In genomic region chr9:93465853-93466252, GRCh38 we compare ENCODE assay signal across 18 cellular contexts. TPM values are rescaled to one million over a fixed set of nuclear protein-coding genes. Genes with fewer than 3 reads are reported as not detected.
DNase-seq lines count a peak whose midpoint lies in the region; ATAC-seq, FAIRE-seq and TF ChIP-seq lines count a peak whose summit lies in the region.
"Had no signal": no experiment of that assay in that cellular context is flagged by ENCODE, and none has a peak within 500 bp of the region (broad histone marks: within the 10 kb centered on the region; RNA-seq: fewer than 3 reads in every experiment).

No MANE protein-coding gene starts in this region.

- peaks cover 0 to 2% of the 10 kb centered on the region in 2 experiments; a peak in 1 of 5 replicates for H3K36me3 ChIP-seq in HepG2 (replicated peaks in 1 of 2; ENCODE audit: control insufficient read depth in 1 of 2, insufficient read depth in 2 of 2, low read length in 2 of 2)
- no peaks in the 10 kb centered on the region for H3K36me3 ChIP-seq in transverse colon

- peak overlapping the region; percentile 3 for H3K4me3 Mint-ChIP-seq in activated naive CD8-positive, alpha-beta T cell treated with anti-CD3 and anti-CD28 coated beads, Interleukin-2, amount 10 ng/mL, durations not matched to agents 7 days and 5 days
- no peak overlapping the region for H3K4me3 Mint-ChIP-seq in activated naive CD8-positive, alpha-beta T cell treated with anti-CD3 and anti-CD28 coated beads, Interleukin-2, amount 50 U/mL, for 24 hours
- no peak overlapping the region for H3K4me3 Mint-ChIP-seq in activated CD4-positive, alpha-beta memory T cell treated with anti-CD3 and anti-CD28 coated beads, Interleukin-2, amount 10 ng/mL, durations not matched to agents 7 days and 5 days
- H3K4me3 Mint-ChIP-seq: brain had no signal

- TF ChIP-seq CTCF in HepG2 (CRISPR knock-in tag; IDR thresholded peaks at IDR 0.05) (no peak), transverse colon (IDR thresholded peaks at IDR 0.05) (no peak)

- in situ Hi-C loops in HepG2 (cut with HindIII; ENCODE audit: extremely low pct_ligation_motif_present, low pct_unique_long_range_greater_than_20kb) (no loop called here), transverse colon (cut with MboI; ENCODE audit: low pct_ligation_motif_present in 1 of 4, low pct_unique_long_range_greater_than_20kb in 1 of 4, low sequenced_read_pairs in 3 of 4) (no loop called here)

- H3K36me3 Mint-ChIP-seq in activated naive CD8-positive, alpha-beta T cell treated with anti-CD3 and anti-CD28 coated beads, Interleukin-2, amount 10 ng/mL, durations not matched to agents 7 days and 5 days = peaks cover 12% of the 10 kb centered on the region
- H3K36me3 Mint-ChIP-seq in activated naive CD8-positive, alpha-beta T cell treated with anti-CD3 and anti-CD28 coated beads, Interleukin-2, amount 50 U/mL, for 24 hours (ENCODE audit: low read depth) = peaks cover 19% of the 10 kb centered on the region
- peaks cover 32% of the 10 kb centered on the region for H3K36me3 Mint-ChIP-seq in activated CD4-positive, alpha-beta memory T cell treated with anti-CD3 and anti-CD28 coated beads, Interleukin-2, amount 10 ng/mL, durations not matched to agents 7 days and 5 days (ENCODE audit: low read depth)

- no peak for TF ChIP-seq RAD21 in HepG2 (CRISPR knock-in tag; IDR thresholded peaks at IDR 0.05)

- no peak overlapping the region for H2AFZ ChIP-seq in HepG2 (ENCODE audit: low read length)

- H3K27ac ChIP-seq in HepG2 (ENCODE audit: extremely low read length, insufficient read depth, low read length) = peak overlapping the region; percentile 68
- peak overlapping the region; percentile 87 to 91 (median 88) for H3K27ac ChIP-seq in transverse colon
- H3K27ac ChIP-seq: KMS-11 had no signal

- H3K9me3 ChIP-seq in HepG2 (ENCODE audit: low read length) (no peaks in the 10 kb centered on the region), transverse colon (no peaks in the 10 kb centered on the region)

- WGBS in HepG2 (ENCODE audit: low lambda C conversion rate) = 76% methylated on average over 6 of the region's 6 CpGs
- 91% methylated on average over 6 of the region's 6 CpGs; no CpG with 5 or more reads in 1 of the 2 donors for WGBS in transverse colon (ENCODE audit: low coverage in 1 of 2), 2 donors

- peak overlapping the region; percentile 32 for H3K27ac Mint-ChIP-seq in activated naive CD8-positive, alpha-beta T cell treated with anti-CD3 and anti-CD28 coated beads, Interleukin-2, amount 10 ng/mL, durations not matched to agents 7 days and 5 days
- H3K27ac Mint-ChIP-seq in activated naive CD8-positive, alpha-beta T cell treated with anti-CD3 and anti-CD28 coated beads, Interleukin-2, amount 50 U/mL, for 24 hours = no peak overlapping the region
- H3K27ac Mint-ChIP-seq in activated CD4-positive, alpha-beta memory T cell treated with anti-CD3 and anti-CD28 coated beads, Interleukin-2, amount 10 ng/mL, durations not matched to agents 7 days and 5 days = peak overlapping the region; percentile 88

- H3K4me3 ChIP-seq in HepG2 (replicated peaks in 1 of 3; ENCODE audit: insufficient read depth in 1 of 3, low read depth in 2 of 3, low read length in 3 of 3) (no peak overlapping the region), transverse colon (no peak overlapping the region)

- peaks cover 21% of the 10 kb centered on the region for H4K20me1 ChIP-seq in HepG2 (ENCODE audit: insufficient read depth, low read length)

- no peaks in the 10 kb centered on the region for H3K27me3 Mint-ChIP-seq in activated naive CD8-positive, alpha-beta T cell treated with anti-CD3 and anti-CD28 coated beads, Interleukin-2, amount 10 ng/mL, durations not matched to agents 7 days and 5 days
- no peaks in the 10 kb centered on the region for H3K27me3 Mint-ChIP-seq in activated naive CD8-positive, alpha-beta T cell treated with anti-CD3 and anti-CD28 coated beads, Interleukin-2, amount 50 U/mL, for 24 hours
- H3K27me3 Mint-ChIP-seq in activated CD4-positive, alpha-beta memory T cell treated with anti-CD3 and anti-CD28 coated beads, Interleukin-2, amount 10 ng/mL, durations not matched to agents 7 days and 5 days = no peaks in the 10 kb centered on the region
- H3K27me3 Mint-ChIP-seq: brain had no signal

- CTCF ChIA-PET in activated CD4-positive, alpha-beta memory T cell treated with anti-CD3 and anti-CD28 coated beads, Interleukin-2, amount 10 ng/mL, durations not matched to agents 7 days and 5 days (lab: Charles Lee) = interaction anchor here (1.0 to 3.4 kb wide), 3 partner anchors 10 to 100 kb away, joined by 3 to 20 read pairs (median 18); partner anchors contain the start of gene FAM120AOS
- CTCF ChIA-PET in HepG2 (lab: Yijun Ruan, JAX; ENCODE audit: low intra/inter-chr PET ratio, low total read pairs) = no interaction called here

- H3K9ac ChIP-seq in HepG2 (ENCODE audit: insufficient read depth, low read depth, low read length) = peak overlapping the region; percentile 13; the same call in 1 of the 2 replicates
- H3K9ac ChIP-seq: KMS-11 had no signal

- intact Hi-C loops in HepG2 (cut with micrococcal nuclease; ENCODE audit: unreplicated experiment) = no loop called here
- intact Hi-C loops in transverse colon (cut with DNase I; ENCODE audit: low total_unique reads) = no loop called here

- no peak for FAIRE-seq in HepG2 (lab: Jason Lieb, UNC)
- FAIRE-seq: GM12892 had no signal

- BruUV-seq in HepG2 (replicated peaks; lab: Mats Ljungman, UMichigan) = no TSS peak

- H3K4me2 ChIP-seq in HepG2 (ENCODE audit: low read depth, low read length) = no peak overlapping the region
- H3K4me2 ChIP-seq: KMS-11 had no signal

- DNase-seq in activated naive CD8-positive, alpha-beta T cell treated with anti-CD3 and anti-CD28 coated beads, Interleukin-2, amount 10 ng/mL, durations not matched to agents 7 days and 5 days = no peak
- DNase-seq in activated naive CD8-positive, alpha-beta T cell treated with anti-CD3 and anti-CD28 coated beads, Interleukin-2, amount 50 U/mL, for 24 hours = no peak
- no peak for DNase-seq in activated CD4-positive, alpha-beta memory T cell treated with anti-CD3 and anti-CD28 coated beads, Interleukin-2, amount 10 ng/mL, durations not matched to agents 7 days and 5 days
- DNase-seq in HepG2 (ENCODE audit: low spot score) = no peak
- no peak for DNase-seq in transverse colon
- DNase-seq in stimulated activated naive CD4-positive, alpha-beta T cell treated with Interleukin-2 at 50 U/mL for 16 hours (lab: John Stamatoyannopoulos, UW) = no peak
- no peak for DNase-seq in NCI-H510A (lab: John Stamatoyannopoulos, UW)
- DNase-seq: effector CD8-positive, alpha-beta T cell; EL; foreskin keratinocyte; NCI-H1694 treated with DMSO at 0.1 percent for 48 hours; NCI-H526 treated with DMSO at 0.1 percent for 48 hours; stimulated activated CD4-positive, alpha-beta T cell treated with anti-CD3 and anti-CD28 coated beads, Interleukin-1b, Interleukin-23, amount 100 ng/mL, for 48 hours; stimulated activated CD8-positive, alpha-beta memory T cell treated with anti-CD3 and anti-CD28 coated beads, Interleukin-4, amount 100 ng/mL, for 48 hours had no signal

- H3K4me1 ChIP-seq in HepG2 (ENCODE audit: insufficient read depth, low read length) (peaks cover 97% of the 10 kb centered on the region), transverse colon (peaks cover 35 to 97% (median 78%) of the 10 kb centered on the region in 4 donors)

- POLR2A ChIA-PET in activated naive CD8-positive, alpha-beta T cell treated with anti-CD3 and anti-CD28 coated beads, Interleukin-2, amount 10 ng/mL, durations not matched to agents 7 days and 5 days (lab: Charles Lee) = interaction anchor here (2.5 to 3.8 kb wide), 2 partner anchors 9 to 13 kb away, joined by 6 to 45 read pairs; partner anchors contain the start of gene FAM120AOS
- POLR2A ChIA-PET in activated CD4-positive, alpha-beta memory T cell treated with anti-CD3 and anti-CD28 coated beads, Interleukin-2, amount 10 ng/mL, durations not matched to agents 7 days and 5 days (lab: Charles Lee) = interaction anchor here (0.9 to 5.0 kb wide), 4 partner anchors 9 to 112 kb away, joined by 3 to 160 read pairs (median 15); partner anchors contain the start of genes FAM120A and FAM120AOS
- POLR2A ChIA-PET in HepG2 (lab: Yijun Ruan, JAX) = interaction anchor here (2.5 kb wide), 1 partner anchor 12 kb away, joined by 10 read pairs; the partner anchor contains the start of gene FAM120AOS

- peaks cover 75% of the 10 kb centered on the region for H3K4me1 Mint-ChIP-seq in activated naive CD8-positive, alpha-beta T cell treated with anti-CD3 and anti-CD28 coated beads, Interleukin-2, amount 10 ng/mL, durations not matched to agents 7 days and 5 days
- peaks cover 83% of the 10 kb centered on the region for H3K4me1 Mint-ChIP-seq in activated naive CD8-positive, alpha-beta T cell treated with anti-CD3 and anti-CD28 coated beads, Interleukin-2, amount 50 U/mL, for 24 hours
- H3K4me1 Mint-ChIP-seq in activated CD4-positive, alpha-beta memory T cell treated with anti-CD3 and anti-CD28 coated beads, Interleukin-2, amount 10 ng/mL, durations not matched to agents 7 days and 5 days = peaks cover 90% of the 10 kb centered on the region

- TF ChIP-seq EP300 in HepG2 (IDR thresholded peaks at IDR 0.05; ENCODE audit: low read depth in 2 of 2, low read length in 2 of 2) (no peak), HepG2 (CRISPR knock-in tag; IDR thresholded peaks at IDR 0.05; ENCODE audit: borderline replicate concordance) (no peak), transverse colon (IDR thresholded peaks at IDR 0.05; ENCODE audit: low read depth) (no peak)

- no peak for TF ChIP-seq POLR2A in HepG2 (IDR thresholded peaks at IDR 0.05; ENCODE audit: insufficient read depth in 1 of 2, low read depth in 2 of 2, low read length in 2 of 2)
- TF ChIP-seq POLR2A in transverse colon (IDR thresholded peaks at IDR 0.05) = no peak

- ATAC-seq in activated naive CD8-positive, alpha-beta T cell treated with anti-CD3 and anti-CD28 coated beads, Interleukin-2, amount 10 ng/mL, durations not matched to agents 7 days and 5 days (ENCODE audit: low read depth) = no peak
- no peak for ATAC-seq in activated naive CD8-positive, alpha-beta T cell treated with anti-CD3 and anti-CD28 coated beads, Interleukin-2, amount 50 U/mL, for 24 hours
- ATAC-seq in HepG2 (peak; percentile 22; the same call in 2 of the 3 replicates), GM19395 (IDR thresholded peaks at IDR 0.05; ENCODE audit: unreplicated experiment) (no peak)

- H3K9me3 Mint-ChIP-seq in activated naive CD8-positive, alpha-beta T cell treated with anti-CD3 and anti-CD28 coated beads, Interleukin-2, amount 10 ng/mL, durations not matched to agents 7 days and 5 days = no peaks in the 10 kb centered on the region
- H3K9me3 Mint-ChIP-seq in activated naive CD8-positive, alpha-beta T cell treated with anti-CD3 and anti-CD28 coated beads, Interleukin-2, amount 50 U/mL, for 24 hours = no peaks in the 10 kb centered on the region
- no peaks in the 10 kb centered on the region for H3K9me3 Mint-ChIP-seq in activated CD4-positive, alpha-beta memory T cell treated with anti-CD3 and anti-CD28 coated beads, Interleukin-2, amount 10 ng/mL, durations not matched to agents 7 days and 5 days
- H3K9me3 Mint-ChIP-seq: brain had no signal

- H3K27me3 ChIP-seq in HepG2 (ENCODE audit: control insufficient read depth in 1 of 2, insufficient read depth in 2 of 2, low read length in 2 of 2) (no peaks in the 10 kb centered on the region), transverse colon (no peaks in the 10 kb centered on the region)
- H3K27me3 ChIP-seq: foreskin keratinocyte had no signal

- peaks cover 97% of the 10 kb centered on the region for H3K79me2 ChIP-seq in HepG2 (ENCODE audit: insufficient read depth, low read length)

RNA-seq across cellular contexts. Expression of gene FAM120AOS, which starts 12.5 kb away (rescaled TPM):
- total RNA-seq in activated naive CD8-positive, alpha-beta T cell treated with anti-CD3 and anti-CD28 coated beads, Interleukin-2, amount 10 ng/mL, durations not matched to agents 7 days and 5 days = 10 to 100 TPM; 39.8 to 41.6 TPM
- total RNA-seq in activated CD4-positive, alpha-beta memory T cell treated with anti-CD3 and anti-CD28 coated beads, Interleukin-2, amount 10 ng/mL, durations not matched to agents 7 days and 5 days = 10 to 100 TPM; 41.4 to 43.1 TPM
- total RNA-seq in HepG2 (2016; rRNA removed; fragmentation: Illumina TruSeq; extraction: Trizol) (32.0 and 34.6 TPM in 2 replicates), transverse colon (100 to 1,000 TPM in 1 of 4 donors, 10 to 100 TPM in 3; 68.9 to 108 (median 86.4) TPM)
- 63.1 and 65.2 TPM in 2 replicates for total RNA-seq in HepG2 (2016; cell fraction: cytosol; rRNA removed; fragmentation: Illumina TruSeq; extraction: Trizol; ENCODE audit: low read depth)
- 30.3 and 34.1 TPM in 2 replicates for total RNA-seq in HepG2 (2016; cell fraction: insoluble cytoplasmic fraction; rRNA removed; fragmentation: Illumina TruSeq; extraction: Trizol)
- total RNA-seq in HepG2 (2016; cell fraction: membrane; rRNA removed; fragmentation: Illumina TruSeq; extraction: Trizol) = 105 and 109 TPM in 2 replicates
- 19.5 and 23.6 TPM in 2 replicates for total RNA-seq in HepG2 (2016; cell fraction: nucleus; rRNA removed; fragmentation: Illumina TruSeq; extraction: Trizol)
- polyA plus RNA-seq in HepG2 (2011; rRNA removed) = 23.8 and 28.2 TPM in 2 replicates
- polyA plus RNA-seq in HepG2 (2011; cell fraction: cytosol; rRNA removed) = 19.2 and 21.3 TPM in 2 replicates
- polyA plus RNA-seq in HepG2 (2011; cell fraction: nucleus; rRNA removed) = 13.3 and 17.0 TPM in 2 replicates
- 16.2 and 23.6 TPM in 2 replicates for polyA plus RNA-seq in HepG2 (2012)
- polyA plus RNA-seq in HepG2 (2016; cell fraction: cytosol; fragmentation: Illumina TruSeq; extraction: Trizol; ENCODE audit: low read depth) = 84.3 and 93.9 TPM in 2 replicates
- 36.9 and 39.3 TPM in 2 replicates for polyA plus RNA-seq in HepG2 (2016; cell fraction: insoluble cytoplasmic fraction; fragmentation: Illumina TruSeq; extraction: Trizol; ENCODE audit: low read depth)
- 109 and 110 TPM in 2 replicates for polyA plus RNA-seq in HepG2 (2016; cell fraction: membrane; fragmentation: Illumina TruSeq; extraction: Trizol; ENCODE audit: low read depth)
- 28.1 and 30.4 TPM in 2 replicates for polyA plus RNA-seq in HepG2 (2016; cell fraction: nucleus; fragmentation: Illumina TruSeq; extraction: Trizol; ENCODE audit: insufficient read depth, low read depth)
- polyA minus RNA-seq in HepG2 (2011; rRNA and poly(A)+ RNA removed; ENCODE audit: low replicate concordance) = 19.7 and 40.4 TPM in 2 replicates
- polyA minus RNA-seq in HepG2 (2011; cell fraction: cytosol; rRNA and poly(A)+ RNA removed) = 12.2 and 13.4 TPM in 2 replicates
- 30.3 and 39.2 TPM in 2 replicates for polyA minus RNA-seq in HepG2 (2011; cell fraction: nucleus; rRNA and poly(A)+ RNA removed)

RNA-seq across cellular contexts. Expression of gene FAM120A, which starts 14.4 kb away (rescaled TPM):
- 100 to 1,000 TPM; 116 to 117 TPM for total RNA-seq in activated naive CD8-positive, alpha-beta T cell treated with anti-CD3 and anti-CD28 coated beads, Interleukin-2, amount 10 ng/mL, durations not matched to agents 7 days and 5 days
- 100 to 1,000 TPM; 133 to 138 TPM for total RNA-seq in activated CD4-positive, alpha-beta memory T cell treated with anti-CD3 and anti-CD28 coated beads, Interleukin-2, amount 10 ng/mL, durations not matched to agents 7 days and 5 days
- total RNA-seq in HepG2 (2016; rRNA removed; fragmentation: Illumina TruSeq; extraction: Trizol) (41.3 and 41.8 TPM in 2 replicates), transverse colon (100 to 1,000 TPM; 122 to 244 (median 180) TPM)
- 99.4 and 110 TPM in 2 replicates for total RNA-seq in HepG2 (2016; cell fraction: cytosol; rRNA removed; fragmentation: Illumina TruSeq; extraction: Trizol; ENCODE audit: low read depth)
- 34.8 and 42.4 TPM in 2 replicates for total RNA-seq in HepG2 (2016; cell fraction: insoluble cytoplasmic fraction; rRNA removed; fragmentation: Illumina TruSeq; extraction: Trizol)
- total RNA-seq in HepG2 (2016; cell fraction: membrane; rRNA removed; fragmentation: Illumina TruSeq; extraction: Trizol) = 53.4 and 57.8 TPM in 2 replicates
- 46.0 and 59.3 TPM in 2 replicates for total RNA-seq in HepG2 (2016; cell fraction: nucleus; rRNA removed; fragmentation: Illumina TruSeq; extraction: Trizol)
- 39.2 and 44.4 TPM in 2 replicates for polyA plus RNA-seq in HepG2 (2011; rRNA removed)
- polyA plus RNA-seq in HepG2 (2011; cell fraction: cytosol; rRNA removed) = 26.9 and 28.9 TPM in 2 replicates
- 51.5 and 59.5 TPM in 2 replicates for polyA plus RNA-seq in HepG2 (2011; cell fraction: nucleus; rRNA removed)
- 31.6 and 31.7 TPM in 2 replicates for polyA plus RNA-seq in HepG2 (2012)
- polyA plus RNA-seq in HepG2 (2016; cell fraction: cytosol; fragmentation: Illumina TruSeq; extraction: Trizol; ENCODE audit: low read depth) = 9.1 and 10.0 TPM in 2 replicates
- 45.9 and 57.3 TPM in 2 replicates for polyA plus RNA-seq in HepG2 (2016; cell fraction: insoluble cytoplasmic fraction; fragmentation: Illumina TruSeq; extraction: Trizol; ENCODE audit: low read depth)
- polyA plus RNA-seq in HepG2 (2016; cell fraction: membrane; fragmentation: Illumina TruSeq; extraction: Trizol; ENCODE audit: low read depth) = 27.2 and 34.6 TPM in 2 replicates
- polyA plus RNA-seq in HepG2 (2016; cell fraction: nucleus; fragmentation: Illumina TruSeq; extraction: Trizol; ENCODE audit: insufficient read depth, low read depth) = 71.5 and 73.7 TPM in 2 replicates
- 98.1 and 226 TPM in 2 replicates for polyA minus RNA-seq in HepG2 (2011; rRNA and poly(A)+ RNA removed; ENCODE audit: low replicate concordance)
- 69.2 and 72.5 TPM in 2 replicates for polyA minus RNA-seq in HepG2 (2011; cell fraction: cytosol; rRNA and poly(A)+ RNA removed)
- polyA minus RNA-seq in HepG2 (2011; cell fraction: nucleus; rRNA and poly(A)+ RNA removed) = 102 and 129 TPM in 2 replicates
